ENCODE assay signal across 22 cellular contexts in genomic region chr5:175250426-175250825, GRCh38.
"Had no signal": no experiment of that assay in that cellular context is flagged by ENCODE, and none has a peak within 500 bp of the region (broad histone marks: within the 10 kb centered on the region; RNA-seq: fewer than 3 reads in every experiment).

No MANE protein-coding gene starts in this region.

- DNase-seq: activated B cell treated with CpG ODN at 0.5 μM for 24 hours; activated CD4-positive, alpha-beta T cell treated with anti-CD3 and anti-CD28 coated beads for 48 hours; activated CD4-positive, alpha-beta T cell treated with anti-CD3 and anti-CD28 coated beads, Interleukin-2, amount 50 U/mL, for 1 hour; activated CD4-positive, alpha-beta T cell treated with anti-CD3 and anti-CD28 coated beads, Interleukin-2, amount 50 U/mL, for 48 hours; activated CD8-positive, alpha-beta memory T cell treated with anti-CD3 and anti-CD28 coated beads for 24 hours; activated CD8-positive, alpha-beta T cell treated with anti-CD3 and anti-CD28 coated beads for 36 hours; activated effector memory CD4-positive, alpha-beta T cell treated with Interleukin-2 at 50 U/mL for 16 hours; activated gamma-delta T cell treated with Interleukin-2 at 50 U/mL for 16 hours; activated naive CD4-positive, alpha-beta T cell treated with anti-CD3 and anti-CD28 coated beads, Interleukin-2, amount 50 U/mL, for 16 hours; activated naive CD4-positive, alpha-beta T cell treated with Interleukin-2 at 50 U/mL for 16 hours; activated T-cell treated with anti-CD3 and anti-CD28 coated beads, Interleukin-2, amount 50 U/mL, for 4 hours; amniotic stem cell; brain microvascular endothelial cell; dorsolateral prefrontal cortex; effector memory CD4-positive, alpha-beta T cell; endodermal cell; foreskin fibroblast; glutamatergic neuron; heart left ventricle; T1000; WERI-Rb-1 had no signal

- H3K9me3 ChIP-seq: heart left ventricle had no signal

- H3K4me3 ChIP-seq: coronary artery, dorsolateral prefrontal cortex, heart left ventricle had no signal

- H3K27ac ChIP-seq: brain microvascular endothelial cell, coronary artery, heart left ventricle, WERI-Rb-1 had no signal

- H3K36me3 ChIP-seq: brain microvascular endothelial cell, heart left ventricle, WERI-Rb-1 had no signal
